Comparison of ENCODE assay signal across 26 cellular contexts in genomic region chr14:103555559-103556337, GRCh38. TPM values are rescaled to one million over a fixed set of nuclear protein-coding genes. Genes with fewer than 3 reads are reported as not detected.
DNase-seq lines count a peak whose midpoint lies in the region; ATAC-seq, FAIRE-seq and TF ChIP-seq lines count a peak whose summit lies in the region.
"Had no signal": no experiment of that assay in that cellular context is flagged by ENCODE, and none has a peak within 500 bp of the region (broad histone marks: within the 10 kb centered on the region; RNA-seq: fewer than 3 reads in every experiment).

No MANE protein-coding gene starts in this region.

- no peak for TF ChIP-seq EP300 in GM12878 (IDR thresholded peaks at IDR 0.05; ENCODE audit: borderline replicate concordance in 1 of 2, control insufficient read depth in 1 of 2, low read depth in 2 of 2, low read length in 2 of 2)

- in situ Hi-C loops in GM12878 (cut with MboI): loop anchor here (5.0 kb wide), 1 partner anchor 38 kb away; no protein-coding TSS in a partner anchor

- H3K9me3 Mint-ChIP-seq in CD4-positive, alpha-beta T cell: no peaks in the 10 kb centered on the region
- H3K9me3 Mint-ChIP-seq: activated CD4-positive, alpha-beta memory T cell treated with anti-CD3 and anti-CD28 coated beads, Interleukin-2, amount 10 ng/mL, durations not matched to agents 7 days and 5 days; CD4-positive, CD25-positive, alpha-beta regulatory T cell; mesothelial cell of epicardium; stimulated activated naive CD8-positive, alpha-beta T cell treated with anti-CD3 and anti-CD28 coated beads, Interleukin-15, amount 100 ng/mL, for 72 hours; T-cell had no signal

- intact Hi-C loops in CD4-positive, alpha-beta T cell (cut with DNase I, micrococcal nuclease): no loop called here
- intact Hi-C loops in GM12878 (cut with micrococcal nuclease; ENCODE audit: unreplicated experiment): no loop called here
- intact Hi-C loops in left ventricle myocardium superior (cut with micrococcal nuclease): no loop called here

- peaks cover 45% of the 10 kb centered on the region for H3K4me1 Mint-ChIP-seq in CD4-positive, alpha-beta T cell (ENCODE audit: low read depth)

- no peak overlapping the region for H3K9ac ChIP-seq in GM12878 (ENCODE audit: control insufficient read depth, insufficient read depth, low read length)

- no peak overlapping the region for H3K4me2 ChIP-seq in GM12878 (ENCODE audit: control insufficient read depth, insufficient read depth)

- no peaks in the 10 kb centered on the region for H3K9me3 ChIP-seq in CD4-positive, alpha-beta T cell (ENCODE audit: control insufficient read depth, low read length)
- no peaks in the 10 kb centered on the region for H3K9me3 ChIP-seq in GM12878 (replicated peaks; ENCODE audit: control insufficient read depth, insufficient read depth, low read length)
- H3K9me3 ChIP-seq: neutrophil, uterus had no signal

- 0 out of 2 replicates have a peak, but pooled peaks cover 6% of the 10 kb centered on the region for H4K20me1 ChIP-seq in GM12878 (ENCODE audit: control insufficient read depth, insufficient read depth)

- H3K36me3 ChIP-seq in GM12878 (ENCODE audit: control insufficient read depth in 2 of 2, insufficient read depth in 2 of 2, low read length in 1 of 2): peaks cover 0 to 14% of the 10 kb centered on the region in 2 experiments; a peak in 3 of 4 replicates
- H3K36me3 ChIP-seq: uterus had no signal

- ATAC-seq in CD4-positive, alpha-beta T cell (ENCODE audit: poor library complexity): no peak
- ATAC-seq in GM12878 (no peak), left ventricle myocardium superior (peak; percentile 7), HG03520 (IDR thresholded peaks at IDR 0.05; ENCODE audit: unreplicated experiment) (no peak), GM18861 (IDR thresholded peaks at IDR 0.05; ENCODE audit: unreplicated experiment) (no peak)
- ATAC-seq: sciatic nerve; stimulated activated naive CD8-positive, alpha-beta T cell treated with anti-CD3 and anti-CD28 coated beads, Interleukin-15, amount 100 ng/mL, for 72 hours; T-cell had no signal

- no peak overlapping the region for H2AFZ ChIP-seq in GM12878 (ENCODE audit: control insufficient read depth, low read depth, low read length)

- BruUV-seq in GM12878 (replicated peaks; lab: Mats Ljungman, UMichigan): no TSS peak

- WGBS in GM12878 (ENCODE audit: insufficient coverage, insufficient replicate concordance, low lambda C conversion rate, missing lambda C conversion rate): 89% methylated on average over 15 of the region's 15 CpGs

- no peak for TF ChIP-seq RAD21 in GM12878 (IDR thresholded peaks at IDR 0.05; ENCODE audit: insufficient read depth, low read depth, low read length)

- FAIRE-seq in GM12878 (lab: Jason Lieb, UNC): no peak
- FAIRE-seq: GM12892, H54 had no signal

- H3K36me3 Mint-ChIP-seq in CD4-positive, alpha-beta T cell (ENCODE audit: low read depth): peaks cover 44% of the 10 kb centered on the region

- POLR2A ChIA-PET in CD4-positive, alpha-beta T cell (lab: Charles Lee): no interaction called here
- POLR2A ChIA-PET in GM12878 (lab: Charles Lee): interaction anchor here (0.7 kb wide), 1 partner anchor 97 kb away, joined by 3 read pairs; no protein-coding TSS in a partner anchor

- H3K4me3 ChIP-seq in GM12878: no peak overlapping the region
- H3K4me3 ChIP-seq: coronary artery, uterus had no signal

- peaks cover 5% of the 10 kb centered on the region for H3K4me1 ChIP-seq in GM12878 (ENCODE audit: control insufficient read depth, insufficient read depth, low read length)

- H3K27ac ChIP-seq in CD4-positive, alpha-beta T cell (ENCODE audit: low read depth, low read length): no peak overlapping the region
- no peak overlapping the region for H3K27ac ChIP-seq in GM12878 (ENCODE audit: control insufficient read depth, insufficient read depth)
- H3K27ac ChIP-seq: neutrophil had no signal

- TF ChIP-seq CTCF in CD4-positive, alpha-beta T cell (IDR thresholded peaks at IDR 0.05): no peak
- TF ChIP-seq CTCF in GM12878 (IDR thresholded peaks at IDR 0.05 in 2 of 3, conservative IDR thresholded peaks at IDR 0.05 in 1 of 3; ENCODE audit: control insufficient read depth in 2 of 3, extremely low read depth in 1 of 3, insufficient read depth in 1 of 3, low read depth in 3 of 3, low read length in 3 of 3): no peak

- TF ChIP-seq POLR2A in GM12878 (IDR thresholded peaks at IDR 0.05; ENCODE audit: low read depth, low read length): peak; percentile 49
- no peak for TF ChIP-seq POLR2A in erythroblast (IDR thresholded peaks at IDR 0.05; ENCODE audit: low read length)

- SMC1A ChIA-PET in GM12878 (lab: Charles Lee; ENCODE audit: uncharacterized antibody, unreplicated experiment): no interaction called here

- RAD21 ChIA-PET in GM12878 (lab: Charles Lee; ENCODE audit: unreplicated experiment): no interaction called here

- CTCF ChIA-PET in CD4-positive, alpha-beta T cell (lab: Charles Lee): no interaction called here
- CTCF ChIA-PET in GM12878 (lab: Yijun Ruan, JAX): interaction anchor here (1.5 kb wide), 1 partner anchor 15 kb away, joined by 6 read pairs; no protein-coding TSS in a partner anchor

- no peaks in the 10 kb centered on the region for H3K27me3 ChIP-seq in CD4-positive, alpha-beta T cell (ENCODE audit: control insufficient read depth, insufficient read depth, low read length)
- H3K27me3 ChIP-seq in GM12878 (replicated peaks in 1 of 2; ENCODE audit: control insufficient read depth in 2 of 2, insufficient read depth in 2 of 2, low read length in 1 of 2): no peaks in the 10 kb centered on the region
- H3K27me3 ChIP-seq: neutrophil, uterus had no signal

- DNase-seq in CD4-positive, alpha-beta T cell: no peak
- no peak for DNase-seq in GM12878 (ENCODE audit: low read depth, low spot score)
- DNase-seq in left ventricle myocardium superior: peak; percentile 60
- DNase-seq in retina: peak; percentile 1
- DNase-seq in ecto neural progenitor cell (ENCODE audit: low spot score): no peak
- DNase-seq in erythroblast (lab: John Stamatoyannopoulos, UW): no peak
- DNase-seq: ACHN; activated CD4-positive, alpha-beta memory T cell treated with anti-CD3 and anti-CD28 coated beads, Interleukin-2, amount 10 ng/mL, durations not matched to agents 7 days and 5 days; CD4-positive, CD25-positive, alpha-beta regulatory T cell; DMS153; foreskin fibroblast; NCI-H2171; SHP77; stimulated activated CD4-positive, alpha-beta T cell treated with anti-CD3 and anti-CD28 coated beads, Interleukin-1b, Interleukin-23, amount 100 ng/mL, for 48 hours; stimulated activated naive CD8-positive, alpha-beta T cell treated with anti-CD3 and anti-CD28 coated beads, Interleukin-15, amount 100 ng/mL, for 72 hours; T-cell; uterus had no signal

- H3K27ac Mint-ChIP-seq in CD4-positive, alpha-beta T cell: peak overlapping the region; percentile 5
- H3K27ac Mint-ChIP-seq: activated CD4-positive, alpha-beta memory T cell treated with anti-CD3 and anti-CD28 coated beads, Interleukin-2, amount 10 ng/mL, durations not matched to agents 7 days and 5 days; activated naive CD8-positive, alpha-beta T cell; mesothelial cell of epicardium; T-cell had no signal

- H3K27me3 Mint-ChIP-seq in CD4-positive, alpha-beta T cell: no peaks in the 10 kb centered on the region
- H3K27me3 Mint-ChIP-seq: activated CD4-positive, alpha-beta memory T cell treated with anti-CD3 and anti-CD28 coated beads, Interleukin-2, amount 10 ng/mL, durations not matched to agents 7 days and 5 days; activated naive CD8-positive, alpha-beta T cell; CD4-positive, CD25-positive, alpha-beta regulatory T cell; stimulated activated naive CD8-positive, alpha-beta T cell treated with anti-CD3 and anti-CD28 coated beads, Interleukin-15, amount 100 ng/mL, for 72 hours; T-cell had no signal

- no peak overlapping the region for H3K4me3 Mint-ChIP-seq in CD4-positive, alpha-beta T cell
- H3K4me3 Mint-ChIP-seq: activated CD4-positive, alpha-beta memory T cell treated with anti-CD3 and anti-CD28 coated beads, Interleukin-2, amount 10 ng/mL, durations not matched to agents 7 days and 5 days; activated naive CD8-positive, alpha-beta T cell; mesothelial cell of epicardium; stimulated activated naive CD8-positive, alpha-beta T cell treated with anti-CD3 and anti-CD28 coated beads, Interleukin-15, amount 100 ng/mL, for 72 hours; T-cell had no signal

- peaks cover 27% of the 10 kb centered on the region for H3K79me2 ChIP-seq in GM12878 (ENCODE audit: control insufficient read depth, insufficient read depth, low read length)

RNA-seq across cellular contexts. Expression of gene BAG5, which starts 6.7 kb away (rescaled TPM):
- 10 to 100 TPM; 39.4 to 40.3 TPM for total RNA-seq in CD4-positive, alpha-beta T cell
- total RNA-seq in GM12878 (2013; cell fraction: nucleolus; rRNA removed): 22.8 and 25.0 TPM in 2 replicates
- total RNA-seq in GM12878 (2014; rRNA removed) (17.5 and 18.5 TPM in 2 replicates), GM12878 (2014; rRNA removed; fragmentation: Illumina TruSeq; extraction: Trizol) (22.9 and 23.8 TPM in 2 replicates), GM12878 (2021) (21.4 and 22.7 TPM in 2 replicates), left ventricle myocardium superior (16.4 TPM)
- 12.5 TPM for polyA plus RNA-seq in GM12878 (2011; ENCODE audit: low read depth)
- polyA plus RNA-seq in GM12878 (2011; rRNA removed) (10.2 and 14.2 TPM in 2 replicates), GM12878 (2014; fragmentation: Illumina TruSeq; extraction: Trizol) (25.9 and 33.9 TPM in 2 replicates), GM12878 (2014; fragmentation: Nextera tagmentation; extraction: Ambion mirVana) (10 to 100 TPM in 1 of 2 experiments, 1 to 10 TPM in 1; 9.9 to 10.9 TPM), GM12878 (2014; rRNA removed) (13.1 and 13.5 TPM in 2 replicates), GM12878 (2016; fragmentation: Nextera tagmentation; extraction: Ambion mirVana) (10 to 100 TPM; 25.7 to 30.5 TPM)
- polyA plus RNA-seq in GM12878 (2011; cell fraction: cytosol; rRNA removed): 6.2 and 8.1 TPM in 2 replicates
- 7.8 and 10.2 TPM in 2 replicates for polyA plus RNA-seq in GM12878 (2011; cell fraction: nucleus; rRNA removed)
- 12.0 and 13.3 TPM in 2 replicates for polyA plus RNA-seq in GM12878 (2012)
- polyA minus RNA-seq in GM12878 (2011; rRNA and poly(A)+ RNA removed): 9.0 and 10.8 TPM in 2 replicates
- 6.1 and 6.8 TPM in 2 replicates for polyA minus RNA-seq in GM12878 (2011; cell fraction: cytosol; rRNA and poly(A)+ RNA removed)
- polyA minus RNA-seq in GM12878 (2011; cell fraction: nucleus; rRNA and poly(A)+ RNA removed): 4.8 and 8.7 TPM in 2 replicates

RNA-seq across cellular contexts. Expression of gene COA8, which starts 7.0 kb away (rescaled TPM):
- 10 to 100 TPM in 1 of 2 experiments, 1 to 10 TPM in 1; 9.1 to 10.7 TPM for total RNA-seq in CD4-positive, alpha-beta T cell
- 21.6 and 28.1 TPM in 2 replicates for total RNA-seq in GM12878 (2013; cell fraction: nucleolus; rRNA removed)
- total RNA-seq in GM12878 (2014; rRNA removed) (23.7 and 37.3 TPM in 2 replicates), GM12878 (2014; rRNA removed; fragmentation: Illumina TruSeq; extraction: Trizol) (22.7 and 24.2 TPM in 2 replicates), GM12878 (2021) (29.0 and 34.7 TPM in 2 replicates), left ventricle myocardium superior (56.2 TPM)
- 11.5 TPM for polyA plus RNA-seq in GM12878 (2011; ENCODE audit: low read depth)
- polyA plus RNA-seq in GM12878 (2011; rRNA removed) (20.5 and 29.0 TPM in 2 replicates), GM12878 (2014; fragmentation: Illumina TruSeq; extraction: Trizol) (27.4 and 30.6 TPM in 2 replicates), GM12878 (2014; fragmentation: Nextera tagmentation; extraction: Ambion mirVana) (10 to 100 TPM in 1 of 2 experiments, 1 to 10 TPM in 1; 6.1 to 11.3 TPM), GM12878 (2014; rRNA removed) (32.8 and 33.7 TPM in 2 replicates), GM12878 (2016; fragmentation: Nextera tagmentation; extraction: Ambion mirVana) (10 to 100 TPM; 67.6 to 69.5 TPM)
- 15.1 and 16.3 TPM in 2 replicates for polyA plus RNA-seq in GM12878 (2011; cell fraction: cytosol; rRNA removed)
- 7.8 and 9.0 TPM in 2 replicates for polyA plus RNA-seq in GM12878 (2011; cell fraction: nucleus; rRNA removed)
- 34.8 and 40.5 TPM in 2 replicates for polyA plus RNA-seq in GM12878 (2012)
- 5.6 and 7.1 TPM in 2 replicates for polyA minus RNA-seq in GM12878 (2011; rRNA and poly(A)+ RNA removed)
- 2.7 and 3.8 TPM in 2 replicates for polyA minus RNA-seq in GM12878 (2011; cell fraction: cytosol; rRNA and poly(A)+ RNA removed)
- polyA minus RNA-seq in GM12878 (2011; cell fraction: nucleus; rRNA and poly(A)+ RNA removed): 8.0 and 13.8 TPM in 2 replicates

RNA-seq across cellular contexts. Expression of gene TRMT61A, which starts 26.8 kb away (rescaled TPM):
- 1 to 10 TPM; 9.2 to 9.8 TPM for total RNA-seq in CD4-positive, alpha-beta T cell
- total RNA-seq in GM12878 (2013; cell fraction: nucleolus; rRNA removed): 23.5 and 27.2 TPM in 2 replicates
- total RNA-seq in GM12878 (2014; rRNA removed) (13.5 and 18.2 TPM in 2 replicates), GM12878 (2014; rRNA removed; fragmentation: Illumina TruSeq; extraction: Trizol) (3.7 and 4.7 TPM in 2 replicates), GM12878 (2021) (15.6 and 17.9 TPM in 2 replicates), left ventricle myocardium superior (5.5 TPM)
- polyA plus RNA-seq in GM12878 (2011; ENCODE audit: low read depth): 2.0 TPM
- polyA plus RNA-seq in GM12878 (2011; rRNA removed) (2.4 and 5.1 TPM in 2 replicates), GM12878 (2014; fragmentation: Illumina TruSeq; extraction: Trizol) (0.46 and 1.4 TPM in 2 replicates), GM12878 (2014; fragmentation: Nextera tagmentation; extraction: Ambion mirVana) (under 1 TPM; 0.11 to 0.38 TPM), GM12878 (2014; rRNA removed) (17.6 and 20.4 TPM in 2 replicates), GM12878 (2016; fragmentation: Nextera tagmentation; extraction: Ambion mirVana) (10 to 100 TPM; 19.8 to 21.9 TPM)
- 9.0 and 16.6 TPM in 2 replicates for polyA plus RNA-seq in GM12878 (2011; cell fraction: cytosol; rRNA removed)
- 49.7 and 52.9 TPM in 2 replicates for polyA plus RNA-seq in GM12878 (2011; cell fraction: nucleus; rRNA removed)
- polyA plus RNA-seq in GM12878 (2012): 5.6 and 7.1 TPM in 2 replicates
- 3.9 and 9.5 TPM in 2 replicates for polyA minus RNA-seq in GM12878 (2011; rRNA and poly(A)+ RNA removed)
- polyA minus RNA-seq in GM12878 (2011; cell fraction: cytosol; rRNA and poly(A)+ RNA removed): 4.0 and 4.1 TPM in 2 replicates
- polyA minus RNA-seq in GM12878 (2011; cell fraction: nucleus; rRNA and poly(A)+ RNA removed): 15.0 and 25.7 TPM in 2 replicates

RNA-seq across cellular contexts. Expression of gene CKB, which starts 33.1 kb away (rescaled TPM):
- 1 to 10 TPM; 5.8 to 6.6 TPM for total RNA-seq in CD4-positive, alpha-beta T cell
- 5.2 and 8.1 TPM in 2 replicates for total RNA-seq in GM12878 (2013; cell fraction: nucleolus; rRNA removed)
- total RNA-seq in GM12878 (2014; rRNA removed) (2.0 and 5.2 TPM in 2 replicates), GM12878 (2014; rRNA removed; fragmentation: Illumina TruSeq; extraction: Trizol) (0.37 and 0.40 TPM in 2 replicates), GM12878 (2021) (3.6 and 5.5 TPM in 2 replicates), left ventricle myocardium superior (533 TPM)
- 4.6 TPM for polyA plus RNA-seq in GM12878 (2011; ENCODE audit: low read depth)
- polyA plus RNA-seq in GM12878 (2011; rRNA removed) (4.9 and 6.1 TPM in 2 replicates), GM12878 (2014; fragmentation: Illumina TruSeq; extraction: Trizol) (0.46 TPM in 1 of 2 replicates, not detected in the other), GM12878 (2014; fragmentation: Nextera tagmentation; extraction: Ambion mirVana) (under 1 TPM; 0.48 to 0.90 TPM), GM12878 (2014; rRNA removed) (2.8 and 9.0 TPM in 2 replicates), GM12878 (2016; fragmentation: Nextera tagmentation; extraction: Ambion mirVana) (1 to 10 TPM; 2.6 to 3.3 TPM)
- polyA plus RNA-seq in GM12878 (2011; cell fraction: cytosol; rRNA removed): 8.2 and 14.3 TPM in 2 replicates
- 21.1 and 21.6 TPM in 2 replicates for polyA plus RNA-seq in GM12878 (2011; cell fraction: nucleus; rRNA removed)
- polyA plus RNA-seq in GM12878 (2012): 8.6 and 8.9 TPM in 2 replicates
- 2.3 and 12.2 TPM in 2 replicates for polyA minus RNA-seq in GM12878 (2011; rRNA and poly(A)+ RNA removed)
- polyA minus RNA-seq in GM12878 (2011; cell fraction: cytosol; rRNA and poly(A)+ RNA removed): 5.2 and 7.7 TPM in 2 replicates
- polyA minus RNA-seq in GM12878 (2011; cell fraction: nucleus; rRNA and poly(A)+ RNA removed): 1.7 and 4.3 TPM in 2 replicates

Comparison
In these comparisons a context has a peak if more than half of its experiments do, and no peak if none do; other contexts are left out.
1. DNase-seq: peak in left ventricle myocardium superior (single experiment) and retina (single experiment); none in CD4-positive, alpha-beta T cell (0 of 10), GM12878 (single experiment), ecto neural progenitor cell (single experiment) and erythroblast (0 of 2).